Comparison of ENCODE assay signal across 9 cellular contexts in the genomic region with DNA sequence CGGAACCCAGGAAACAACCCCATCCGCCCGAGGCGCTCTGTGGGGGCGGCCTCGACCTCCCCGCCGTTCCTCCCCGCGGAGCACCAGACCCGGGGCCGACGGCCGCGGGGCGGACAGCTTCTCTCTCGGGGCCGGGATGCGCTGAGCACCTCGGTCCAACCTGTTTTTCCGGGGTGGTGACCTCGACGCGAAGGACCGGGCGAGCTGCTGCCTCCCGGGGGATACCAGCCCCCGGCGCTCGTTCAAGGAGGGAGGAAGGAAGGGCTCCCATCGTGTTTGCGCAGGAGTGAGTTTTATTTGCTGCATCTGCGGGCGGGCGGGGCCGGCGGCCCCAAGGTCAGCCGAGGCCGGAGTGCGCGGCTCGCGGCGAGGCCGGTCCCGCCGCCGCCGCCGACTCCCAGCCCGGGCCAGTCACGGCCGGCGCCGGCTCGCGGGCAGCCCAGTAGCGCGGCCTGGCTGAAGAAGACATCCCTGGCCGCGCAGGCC. TPM values are rescaled to one million over a fixed set of nuclear protein-coding genes. Genes with fewer than 3 reads are reported as not detected.
A peak's percentile ranks its signal among the peaks of the same experiment; 100 is the strongest.
DNase-seq lines count a peak whose midpoint lies in the region; FAIRE-seq and TF ChIP-seq lines count a peak whose summit lies in the region.
"Had no signal": no experiment of that assay in that cellular context is flagged by ENCODE, and none has a peak within 500 bp of the region (broad histone marks: within the 10 kb centered on the region; RNA-seq: fewer than 3 reads in every experiment).

No MANE protein-coding gene starts in this region.

- H3K27ac ChIP-seq in uterus = peak overlapping the region; percentile 91 to 97

- TF ChIP-seq POLR2A in H54 (IDR thresholded peaks at IDR 0.05; ENCODE audit: low read depth, low read length) = no peak
- no peak for TF ChIP-seq POLR2A in uterus (IDR thresholded peaks at IDR 0.05)

- H3K4me1 ChIP-seq in neuron (ENCODE audit: insufficient read depth, low read length) (peaks cover 46% of the 10 kb centered on the region), uterus (peaks cover 0 to 14% of the 10 kb centered on the region in 2 donors)

- no peak for FAIRE-seq in H54 (lab: Jason Lieb, UNC)
- FAIRE-seq: colon had no signal

- DNase-seq in H54 (ENCODE audit: insufficient read length, low spot score) = peak; percentile 24
- no peak for DNase-seq in LNCaP clone FGC (ENCODE audit: low read depth)
- peak; percentile 57 for DNase-seq in activated T-cell treated with anti-CD3 and anti-CD28 coated beads, Interleukin-2, amount 50 U/mL, for 1 hour
- peak; percentile 12 for DNase-seq in fibroblast of mammary gland (ENCODE audit: low read depth)
- DNase-seq in uterus = peak in 1 of 2 donors; percentile 29
- DNase-seq in cerebellum (ENCODE audit: low spot score) = no peak

- intact Hi-C loops in uterus (cut with DNase I; ENCODE audit: low total_unique reads) = no loop called here

- peaks cover 18% of the 10 kb centered on the region for H3K36me3 ChIP-seq in neuron (ENCODE audit: insufficient read depth, low read length)
- H3K36me3 ChIP-seq in uterus = no peaks in the 10 kb centered on the region

- peak overlapping the region; percentile 63 for H2AFZ ChIP-seq in neuron (ENCODE audit: low read depth, low read length)

- H3K9me3 ChIP-seq in neuron (ENCODE audit: low read length) (no peaks in the 10 kb centered on the region), uterus (no peaks in the 10 kb centered on the region)

- H3K27me3 ChIP-seq in neuron (ENCODE audit: insufficient read depth, low read length) = no peaks in the 10 kb centered on the region
- H3K27me3 ChIP-seq in uterus = no peaks in the 10 kb centered on the region

- H3K4me3 ChIP-seq in GM08714 (ENCODE audit: low read length) = peak overlapping the region; percentile 82
- peak overlapping the region; percentile 79 for H3K4me3 ChIP-seq in LNCaP clone FGC (ENCODE audit: low read depth, low read length)
- peak overlapping the region; percentile 88 for H3K4me3 ChIP-seq in fibroblast of mammary gland (ENCODE audit: control insufficient read depth, low read depth, low read length)
- H3K4me3 ChIP-seq in neuron (ENCODE audit: low read length) = peak overlapping the region; percentile 94
- H3K4me3 ChIP-seq in uterus = peak overlapping the region; percentile 58 to 92

- no peak for TF ChIP-seq CTCF in LNCaP clone FGC (IDR thresholded peaks at IDR 0.05; ENCODE audit: control insufficient read depth, extremely low read depth, insufficient read depth)
- TF ChIP-seq CTCF in fibroblast of mammary gland (conservative IDR thresholded peaks at IDR 0.05; ENCODE audit: control insufficient read depth, insufficient read depth, low read depth, low read length) = no peak
- no peak for TF ChIP-seq CTCF in uterus (IDR thresholded peaks at IDR 0.05)

RNA-seq across cellular contexts. Expression of gene DNAJA2, which starts 0.5 kb away (rescaled TPM):
- 10 to 100 TPM; 25.3 to 79.4 (median 40.1) TPM for total RNA-seq in uterus
- 49.3 TPM for total RNA-seq in cerebellum

Comparison
In these comparisons a context has a peak if more than half of its experiments do, and no peak if none do; other contexts are left out.
1. DNase-seq: peak in H54 (single experiment), activated T-cell treated with anti-CD3 and anti-CD28 coated beads, Interleukin-2, amount 50 U/mL, for 1 hour (single experiment) and fibroblast of mammary gland (single experiment); none in LNCaP clone FGC (single experiment) and cerebellum (single experiment).
2. Peak in every context shown above with its lines, with median percentiles within 50 percentile points of each other: H3K4me3 ChIP-seq.